In genomic region chrY:9396527-9396926, GRCh38 we compare ENCODE assay signal across 25 cellular contexts. TPM values are rescaled to one million over a fixed set of nuclear protein-coding genes. Genes with fewer than 3 reads are reported as not detected.
"Had no signal": no experiment of that assay in that cellular context is flagged by ENCODE, and none has a peak within 500 bp of the region (broad histone marks: within the 10 kb centered on the region; RNA-seq: fewer than 3 reads in every experiment).

No MANE protein-coding gene starts in this region.

RNA-seq across cellular contexts. Expression of gene TSPY3, which starts 1.7 kb away (rescaled TPM):
- total RNA-seq: colonic mucosa; endodermal cell; esophagus mucosa; gastrocnemius medialis; glomerular endothelial cell; kidney epithelial cell; left cardiac atrium; left ventricle myocardium inferior; lower lobe of right lung; mesenteric fat pad; myocyte; naive thymus-derived CD8-positive, alpha-beta T cell; occipital lobe; ovary; psoas muscle; renal cortical epithelial cell; right cardiac atrium; sigmoid colon; skeletal muscle tissue; suprapubic skin; transverse colon; ureter; vagina had no signal
- polyA plus RNA-seq: naive thymus-derived CD8-positive, alpha-beta T cell; neural cell; ovary; psoas muscle; right cardiac atrium; sigmoid colon; thymus had no signal

RNA-seq across cellular contexts. Expression of gene TSPY8, which starts 38.9 kb away (rescaled TPM):
- total RNA-seq: colonic mucosa; endodermal cell; esophagus mucosa; gastrocnemius medialis; glomerular endothelial cell; kidney epithelial cell; left cardiac atrium; left ventricle myocardium inferior; lower lobe of right lung; mesenteric fat pad; myocyte; naive thymus-derived CD8-positive, alpha-beta T cell; occipital lobe; ovary; psoas muscle; renal cortical epithelial cell; right cardiac atrium; sigmoid colon; skeletal muscle tissue; suprapubic skin; transverse colon; ureter; vagina had no signal
- polyA plus RNA-seq: naive thymus-derived CD8-positive, alpha-beta T cell; neural cell; ovary; psoas muscle; right cardiac atrium; sigmoid colon; thymus had no signal

RNA-seq across cellular contexts. Expression of gene TSPY4, which starts 59.3 kb away (rescaled TPM):
- total RNA-seq: colonic mucosa; endodermal cell; esophagus mucosa; gastrocnemius medialis; glomerular endothelial cell; kidney epithelial cell; left cardiac atrium; left ventricle myocardium inferior; lower lobe of right lung; mesenteric fat pad; myocyte; naive thymus-derived CD8-positive, alpha-beta T cell; occipital lobe; ovary; psoas muscle; renal cortical epithelial cell; right cardiac atrium; sigmoid colon; skeletal muscle tissue; suprapubic skin; transverse colon; ureter; vagina had no signal
- polyA plus RNA-seq: naive thymus-derived CD8-positive, alpha-beta T cell; neural cell; ovary; psoas muscle; right cardiac atrium; sigmoid colon; thymus had no signal
